In genomic region chr4:60891947-60892346, GRCh38 we compare ENCODE assay signal across 18 cellular contexts.
"Had no signal": no experiment of that assay in that cellular context is flagged by ENCODE, and none has a peak within 500 bp of the region (broad histone marks: within the 10 kb centered on the region; RNA-seq: fewer than 3 reads in every experiment).

No MANE protein-coding gene starts in this region.

- H3K4me1 ChIP-seq: SJSA1 had no signal

- H3K4me2 ChIP-seq: KMS-11 had no signal

- H3K36me3 ChIP-seq: SJSA1 had no signal

- H3K9me3 ChIP-seq: SJSA1 had no signal

- ATAC-seq: HepG2 had no signal

- H3K4me3 ChIP-seq: SJSA1, SK-N-MC had no signal

- H3K27ac ChIP-seq: KMS-11, SJSA1, SK-N-MC had no signal

- DNase-seq: IMR-90, MM.1S, NCI-H1092 treated with DMSO at 0.1 percent for 48 hours, NCI-H1436, NCI-H187, NCI-H2029, NCI-H2081 treated with DMSO at 0.1 percent for 48 hours, NCI-H2171 treated with DMSO at 0.1 percent for 48 hours, NCI-H524, NCI-H526 treated with DMSO at 0.1 percent for 48 hours, NCI-H748 treated with DMSO at 0.1 percent for 48 hours, Right ventricle myocardium superior, RPMI8226, SIG-M5 had no signal

- H3K27me3 ChIP-seq: SJSA1 had no signal

- H3K9ac ChIP-seq: KMS-11 had no signal
